In genomic region chr15:92655178-92655995, GRCh38 we compare ENCODE assay signal across 8 cellular contexts. TPM values are rescaled to one million over a fixed set of nuclear protein-coding genes. Genes with fewer than 3 reads are reported as not detected.
DNase-seq lines count a peak whose midpoint lies in the region; ATAC-seq and TF ChIP-seq lines count a peak whose summit lies in the region.

TSS of gene FAM174B (minus strand) at chr15:92655775.

- no peaks in the 10 kb centered on the region for H3K36me3 Mint-ChIP-seq in activated CD8-positive, alpha-beta T cell treated with anti-CD3 and anti-CD28 coated beads for 36 hours (ENCODE audit: low read depth)
- H3K36me3 Mint-ChIP-seq in nephron (ENCODE audit: low read depth) (peaks cover 4% of the 10 kb centered on the region), type B pancreatic cell (no peaks in the 10 kb centered on the region)

- no peak within 1 kb of the TSS for H3K27ac Mint-ChIP-seq in activated CD8-positive, alpha-beta T cell treated with anti-CD3 and anti-CD28 coated beads for 36 hours
- H3K27ac Mint-ChIP-seq in nephron = peak within 1 kb of the TSS; percentile 38 to 83 (median 80)
- peak within 1 kb of the TSS; percentile 53 for H3K27ac Mint-ChIP-seq in type B pancreatic cell

- H3K9ac ChIP-seq in fibroblast of lung (ENCODE audit: insufficient read depth, low read length) = no peak within 1 kb of the TSS

- intact Hi-C loops in activated CD8-positive, alpha-beta T cell treated with anti-CD3 and anti-CD28 coated beads for 36 hours (cut with micrococcal nuclease) = no loop called here

- H3K9me3 ChIP-seq in fibroblast of lung (ENCODE audit: control insufficient read depth, insufficient read depth, low read depth, low read length) = no peaks in the 10 kb centered on the region

- no peak within 1 kb of the TSS for H3K27ac ChIP-seq in fibroblast of lung (ENCODE audit: insufficient read depth, low read length)

- CTCF ChIA-PET in BJ (lab: Yijun Ruan, JAX) = no interaction called here
- CTCF ChIA-PET in activated CD8-positive, alpha-beta T cell treated with anti-CD3 and anti-CD28 coated beads for 36 hours (lab: Charles Lee) = interaction anchor here (0.9 kb wide), 1 partner anchor 59 kb away, joined by 3 read pairs; no protein-coding TSS in a partner anchor

- H3K4me1 Mint-ChIP-seq in activated CD8-positive, alpha-beta T cell treated with anti-CD3 and anti-CD28 coated beads for 36 hours (ENCODE audit: low read depth) = peaks cover 9% of the 10 kb centered on the region
- H3K4me1 Mint-ChIP-seq in nephron = peaks cover 43% of the 10 kb centered on the region
- peaks cover 19% of the 10 kb centered on the region for H3K4me1 Mint-ChIP-seq in type B pancreatic cell (ENCODE audit: unreplicated experiment)

- no peaks in the 10 kb centered on the region for H3K79me2 ChIP-seq in fibroblast of lung (ENCODE audit: control insufficient read depth, insufficient read depth, low read length)

- peaks cover 6% of the 10 kb centered on the region for H3K27me3 ChIP-seq in BJ (ENCODE audit: control insufficient read depth, insufficient read depth, low read length)
- H3K27me3 ChIP-seq in fibroblast of lung (ENCODE audit: control insufficient read depth, insufficient read depth, low read length) = peaks cover 5% of the 10 kb centered on the region

- peaks cover 32% of the 10 kb centered on the region for H3K27me3 Mint-ChIP-seq in activated CD8-positive, alpha-beta T cell treated with anti-CD3 and anti-CD28 coated beads for 36 hours
- H3K27me3 Mint-ChIP-seq in nephron (ENCODE audit: low read depth) (no peaks in the 10 kb centered on the region), type B pancreatic cell (peaks cover 27% of the 10 kb centered on the region)

- H4K20me1 ChIP-seq in fibroblast of lung (ENCODE audit: control insufficient read depth, extremely low read depth, insufficient read depth, low read length) = no peaks in the 10 kb centered on the region

- H3K9me3 Mint-ChIP-seq in activated CD8-positive, alpha-beta T cell treated with anti-CD3 and anti-CD28 coated beads for 36 hours = no peaks in the 10 kb centered on the region
- H3K9me3 Mint-ChIP-seq in nephron (no peaks in the 10 kb centered on the region), type B pancreatic cell (peaks cover 5% of the 10 kb centered on the region)

- H3K4me3 Mint-ChIP-seq in activated CD8-positive, alpha-beta T cell treated with anti-CD3 and anti-CD28 coated beads for 36 hours = peak within 1 kb of the TSS; percentile 66
- peak within 1 kb of the TSS; percentile 87 to 92 (median 89) for H3K4me3 Mint-ChIP-seq in nephron
- H3K4me3 Mint-ChIP-seq in type B pancreatic cell = peak within 1 kb of the TSS; percentile 89

- peak within 1 kb of the TSS; percentile 55 for H3K4me3 ChIP-seq in BJ (ENCODE audit: low read depth, low read length)
- peak within 1 kb of the TSS in 2 of 4 experiments; percentile 29 to 38 for H3K4me3 ChIP-seq in fibroblast of lung (replicated peaks in 1 of 4; ENCODE audit: control extremely low read depth in 1 of 4, insufficient read depth in 1 of 4, low read depth in 3 of 4, low read length in 4 of 4)

- H3K4me2 ChIP-seq in fibroblast of lung (ENCODE audit: extremely low read depth, insufficient read depth, low read length) = peak within 1 kb of the TSS; percentile 42

- peak; percentile 71 for ATAC-seq in GM18909 (IDR thresholded peaks at IDR 0.05; ENCODE audit: poor library complexity, unreplicated experiment)
- peak; percentile 78 for ATAC-seq in activated CD8-positive, alpha-beta T cell treated with anti-CD3 and anti-CD28 coated beads for 36 hours

- DNase-seq in BJ (ENCODE audit: low read depth) (no peak), HuH-7.5 (ENCODE audit: low spot score) (peak; percentile 55), fibroblast of lung (ENCODE audit: low read depth in 2 of 2) (peak; percentile 20 to 57), type B pancreatic cell (ENCODE audit: extremely low spot score, unreplicated experiment) (peak; percentile 69), NK-92 (lab: John Stamatoyannopoulos, UW; ENCODE audit: unreplicated experiment) (no peak)
- peak; percentile 44 for DNase-seq in activated CD8-positive, alpha-beta T cell treated with anti-CD3 and anti-CD28 coated beads for 36 hours

- TF ChIP-seq CTCF in BJ (IDR thresholded peaks at IDR 0.05; ENCODE audit: insufficient read depth, low read depth, low read length) (no peak), fibroblast of lung (conservative IDR thresholded peaks at IDR 0.05 in 1 of 2, IDR thresholded peaks at IDR 0.05 in 1 of 2; ENCODE audit: low read depth in 1 of 2, low read length in 2 of 2) (no peak), nephron (IDR thresholded peaks at IDR 0.05; ENCODE audit: unreplicated experiment in 3 of 3) (no peak), type B pancreatic cell (conservative IDR thresholded peaks at IDR 0.05) (peak; percentile 27)
- no peak for TF ChIP-seq CTCF in activated CD8-positive, alpha-beta T cell treated with anti-CD3 and anti-CD28 coated beads for 36 hours (IDR thresholded peaks at IDR 0.05)

- H2AFZ ChIP-seq in fibroblast of lung (ENCODE audit: low read length) = no peak within 1 kb of the TSS

- H3K4me1 ChIP-seq in fibroblast of lung (ENCODE audit: control insufficient read depth, extremely low read depth, insufficient read depth, low read length) = no peaks in the 10 kb centered on the region

- no peaks in the 10 kb centered on the region for H3K36me3 ChIP-seq in BJ (ENCODE audit: control insufficient read depth, insufficient read depth, low read length)
- H3K36me3 ChIP-seq in fibroblast of lung (ENCODE audit: control insufficient read depth, insufficient read depth, low read length) = no peaks in the 10 kb centered on the region

- POLR2A ChIA-PET in BJ (lab: Charles Lee) = no interaction called here
- POLR2A ChIA-PET in activated CD8-positive, alpha-beta T cell treated with anti-CD3 and anti-CD28 coated beads for 36 hours (lab: Charles Lee) = interaction anchor here (1.8 kb wide), 1 partner anchor 8 kb away, joined by 6 read pairs; no protein-coding TSS in a partner anchor

RNA-seq across cellular contexts. Expression of gene FAM174B, which starts in this region (rescaled TPM):
- polyA plus RNA-seq in BJ (2011; rRNA removed) = 5.1 and 5.8 TPM in 2 replicates
- 4.8 and 5.4 TPM in 2 replicates for polyA minus RNA-seq in BJ (2011; rRNA and poly(A)+ RNA removed)
- 1 to 10 TPM; 2.6 to 3.0 TPM for total RNA-seq in activated CD8-positive, alpha-beta T cell treated with anti-CD3 and anti-CD28 coated beads for 36 hours
- total RNA-seq in fibroblast of lung = 1.0 and 2.8 TPM in 2 replicates
- 0.87 and 1.4 TPM in 2 replicates for polyA plus RNA-seq in fibroblast of lung
- polyA plus RNA-seq in fibroblast of lung (2012) = 0.95 and 1.5 TPM in 2 replicates
- polyA minus RNA-seq in fibroblast of lung (ENCODE audit: low replicate concordance) = 12.0 and 13.0 TPM in 2 replicates
- total RNA-seq in type B pancreatic cell (ENCODE audit: low replicate concordance) = 33.2 and 41.4 TPM in 2 replicates

Comparison
In these comparisons a context has a peak if more than half of its experiments do, and no peak if none do; other contexts are left out.
1. DNase-seq: peak in HuH-7.5 (single experiment), activated CD8-positive, alpha-beta T cell treated with anti-CD3 and anti-CD28 coated beads for 36 hours (single experiment), fibroblast of lung (2 of 2) and type B pancreatic cell (single experiment); none in BJ (single experiment) and NK-92 (single experiment).
2. Peak in every context shown above with its lines, with median percentiles within 50 percentile points of each other: H3K4me3 Mint-ChIP-seq.